1 cellular context compared by ENCODE assay signal in the genomic region with DNA sequence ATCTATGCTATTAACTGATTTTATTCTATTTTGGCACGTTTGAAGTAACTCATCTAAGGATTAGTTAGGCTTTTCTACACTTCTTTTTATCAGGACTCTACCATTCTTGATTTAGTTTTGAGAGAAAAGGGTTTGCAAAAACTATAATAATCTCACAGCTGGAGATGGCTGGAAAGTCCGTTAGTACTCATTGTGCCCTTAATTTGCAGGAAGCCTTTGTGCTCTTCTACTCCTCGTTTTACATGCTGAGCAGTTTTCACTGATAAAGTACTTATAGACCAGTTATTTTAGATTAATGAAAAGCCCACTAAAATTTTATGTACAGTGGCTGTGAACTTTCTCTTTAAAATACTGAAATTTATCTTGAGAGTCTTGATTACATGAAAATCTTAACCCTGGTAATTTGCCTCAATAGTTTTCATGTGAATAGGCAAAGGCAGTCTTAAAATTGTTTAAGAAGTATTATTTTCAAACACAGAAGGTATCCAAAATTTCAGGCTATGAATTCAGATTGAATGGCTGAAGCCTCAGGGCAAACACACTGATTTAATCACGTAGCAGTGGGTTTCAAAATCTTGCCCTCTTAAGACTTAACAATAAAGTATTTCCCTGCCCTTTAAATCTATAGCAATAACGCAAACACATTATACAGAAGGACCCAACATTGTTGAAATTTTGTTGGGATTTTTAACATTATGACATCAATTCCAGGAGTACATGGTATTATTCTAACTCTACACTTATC.
TF ChIP-seq lines count a peak whose summit lies in the region.

No MANE protein-coding gene starts in this region.

TF ChIP-seq in A549, 52 proteins besides CTCF, POLR2A, EP300 and RAD21:
- TF ChIP-seq, protein P1, sequence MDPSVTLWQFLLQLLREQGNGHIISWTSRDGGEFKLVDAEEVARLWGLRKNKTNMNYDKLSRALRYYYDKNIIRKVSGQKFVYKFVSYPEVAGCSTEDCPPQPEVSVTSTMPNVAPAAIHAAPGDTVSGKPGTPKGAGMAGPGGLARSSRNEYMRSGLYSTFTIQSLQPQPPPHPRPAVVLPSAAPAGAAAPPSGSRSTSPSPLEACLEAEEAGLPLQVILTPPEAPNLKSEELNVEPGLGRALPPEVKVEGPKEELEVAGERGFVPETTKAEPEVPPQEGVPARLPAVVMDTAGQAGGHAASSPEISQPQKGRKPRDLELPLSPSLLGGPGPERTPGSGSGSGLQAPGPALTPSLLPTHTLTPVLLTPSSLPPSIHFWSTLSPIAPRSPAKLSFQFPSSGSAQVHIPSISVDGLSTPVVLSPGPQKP (IDR thresholded peaks at IDR 0.05; ENCODE audit: low read depth, low read length): no peak
- TF ChIP-seq HOXA7 (CRISPR knock-in tag; IDR thresholded peaks at IDR 0.05) (no peak), FOXS1 (CRISPR knock-in tag; IDR thresholded peaks at IDR 0.05) (no peak), CEBPB (IDR thresholded peaks at IDR 0.05) (no peak), SREBF2 (IDR thresholded peaks at IDR 0.05) (no peak)
